In genomic region chr17:48001657-48002056, GRCh38 we compare ENCODE assay signal across 1 cellular context.
TF ChIP-seq lines count a peak whose summit lies in the region.

No MANE protein-coding gene starts in this region.

TF ChIP-seq in K562, 482 proteins besides CTCF, POLR2A, EP300 and RAD21:
- TF ChIP-seq ZNF121 (CRISPR knock-in tag; conservative IDR thresholded peaks at IDR 0.05), result peak; percentile 56
